13 cellular contexts compared by ENCODE assay signal in genomic region chr12:54414649-54415048, GRCh38. TPM values are rescaled to one million over a fixed set of nuclear protein-coding genes. Genes with fewer than 3 reads are reported as not detected.
DNase-seq lines count a peak whose midpoint lies in the region; ATAC-seq and TF ChIP-seq lines count a peak whose summit lies in the region.
"Not testable (repeated sequence)": the region's sequence is repeated elsewhere in the genome, so short reads cannot be mapped to it uniquely, and the experiment has no call there.
"Had no signal": no experiment of that assay in that cellular context is flagged by ENCODE, and none has a peak within 500 bp of the region (broad histone marks: within the 10 kb centered on the region; RNA-seq: fewer than 3 reads in every experiment).

No MANE protein-coding gene starts in this region.

- not testable (repeated sequence) for H3K9ac ChIP-seq in colonic mucosa (ENCODE audit: low read depth in 2 of 2, low read length in 2 of 2)

- peak; percentile 0 for DNase-seq in HCEC 1CT
- DNase-seq in activated B cell treated with CpG ODN at 0.5 μM for 24 hours; activated naive CD4-positive, alpha-beta T cell treated with anti-CD3 and anti-CD28 coated beads for 36 hours; colonic mucosa; right atrium auricular region (ENCODE audit: low spot score); natural killer cell treated with Interleukin-12 subunit alpha and Interleukin-12 subunit beta and Interleukin-15 and Interleukin-18, amount 100 ng/mL, for 72 hours (ENCODE audit: low spot score); stimulated activated effector memory CD8-positive, alpha-beta T cell treated with anti-CD3 and anti-CD28 coated beads, Interleukin-12 subunit alpha, Interleukin-12 subunit beta, amount 100 ng/mL, for 72 hours (ENCODE audit: low spot score in 2 of 2); vagina (ENCODE audit: extremely low spot score in 2 of 2): not testable (repeated sequence)

- CTCF ChIA-PET in activated B cell treated with CpG ODN at 0.5 μM for 24 hours (lab: Charles Lee), result interaction anchor here (11.4 kb wide), 1 partner anchor 14 kb away, joined by 143 read pairs; no protein-coding TSS in a partner anchor
- CTCF ChIA-PET in activated naive CD4-positive, alpha-beta T cell treated with anti-CD3 and anti-CD28 coated beads for 36 hours (lab: Charles Lee), result interaction anchor here (1.3 to 14.5 kb wide), 6 partner anchors 14 to 40 kb away, joined by 5 to 257 read pairs (median 12); no protein-coding TSS in a partner anchor

- H3K27ac Mint-ChIP-seq in activated B cell treated with CpG ODN at 0.5 μM for 24 hours, result peak overlapping the region; percentile 56
- peak overlapping the region; percentile 56 for H3K27ac Mint-ChIP-seq in activated naive CD4-positive, alpha-beta T cell treated with anti-CD3 and anti-CD28 coated beads for 36 hours
- peak overlapping the region; percentile 81 to 85 for H3K27ac Mint-ChIP-seq in natural killer cell treated with Interleukin-12 subunit alpha and Interleukin-12 subunit beta and Interleukin-15 and Interleukin-18, amount 100 ng/mL, for 72 hours
- H3K27ac Mint-ChIP-seq in stimulated activated effector memory CD8-positive, alpha-beta T cell treated with anti-CD3 and anti-CD28 coated beads, Interleukin-12 subunit alpha, Interleukin-12 subunit beta, amount 100 ng/mL, for 72 hours, result peak overlapping the region; percentile 90

- H3K4me1 Mint-ChIP-seq in activated B cell treated with CpG ODN at 0.5 μM for 24 hours, result peaks cover 78% of the 10 kb centered on the region
- peaks cover 69% of the 10 kb centered on the region for H3K4me1 Mint-ChIP-seq in activated naive CD4-positive, alpha-beta T cell treated with anti-CD3 and anti-CD28 coated beads for 36 hours (ENCODE audit: low read depth)
- peaks cover 54 to 60% of the 10 kb centered on the region in 2 donors for H3K4me1 Mint-ChIP-seq in natural killer cell treated with Interleukin-12 subunit alpha and Interleukin-12 subunit beta and Interleukin-15 and Interleukin-18, amount 100 ng/mL, for 72 hours (ENCODE audit: low read depth in 2 of 2)
- peaks cover 78% of the 10 kb centered on the region for H3K4me1 Mint-ChIP-seq in stimulated activated effector memory CD8-positive, alpha-beta T cell treated with anti-CD3 and anti-CD28 coated beads, Interleukin-12 subunit alpha, Interleukin-12 subunit beta, amount 100 ng/mL, for 72 hours

- peak overlapping the region; percentile 3 for H3K4me3 ChIP-seq in colonic mucosa
- H3K4me3 ChIP-seq in right atrium auricular region, result peak overlapping the region in 1 of 2 donors; percentile 13
- H3K4me3 ChIP-seq in vagina, result peak overlapping the region; percentile 21 to 37

- ATAC-seq in activated B cell treated with CpG ODN at 0.5 μM for 24 hours (ENCODE audit: low read depth); natural killer cell treated with Interleukin-12 subunit alpha and Interleukin-12 subunit beta and Interleukin-15 and Interleukin-18, amount 100 ng/mL, for 72 hours; stimulated activated effector memory CD8-positive, alpha-beta T cell treated with anti-CD3 and anti-CD28 coated beads, Interleukin-12 subunit alpha, Interleukin-12 subunit beta, amount 100 ng/mL, for 72 hours: not testable (repeated sequence)

- H3K27me3 ChIP-seq in colonic mucosa, right atrium auricular region, vagina: not testable (repeated sequence)

- not testable (repeated sequence) for H3K4me3 Mint-ChIP-seq in activated B cell treated with CpG ODN at 0.5 μM for 24 hours; activated naive CD4-positive, alpha-beta T cell treated with anti-CD3 and anti-CD28 coated beads for 36 hours; natural killer cell treated with Interleukin-12 subunit alpha and Interleukin-12 subunit beta and Interleukin-15 and Interleukin-18, amount 100 ng/mL, for 72 hours
- peak overlapping the region; percentile 60 for H3K4me3 Mint-ChIP-seq in stimulated activated effector memory CD8-positive, alpha-beta T cell treated with anti-CD3 and anti-CD28 coated beads, Interleukin-12 subunit alpha, Interleukin-12 subunit beta, amount 100 ng/mL, for 72 hours

- not testable (repeated sequence) for H3K36me3 ChIP-seq in colonic mucosa, vagina
- H3K36me3 ChIP-seq in right atrium auricular region, result peaks cover 20% of the 10 kb centered on the region

- not testable (repeated sequence) for H3K4me1 ChIP-seq in colonic mucosa
- H3K4me1 ChIP-seq in right atrium auricular region (peaks cover 0 to 82% of the 10 kb centered on the region in 2 donors), vagina (peaks cover 71% of the 10 kb centered on the region)

- not testable (repeated sequence) for H3K36me3 Mint-ChIP-seq in activated B cell treated with CpG ODN at 0.5 μM for 24 hours (ENCODE audit: low read depth); activated naive CD4-positive, alpha-beta T cell treated with anti-CD3 and anti-CD28 coated beads for 36 hours (ENCODE audit: low read depth); natural killer cell treated with Interleukin-12 subunit alpha and Interleukin-12 subunit beta and Interleukin-15 and Interleukin-18, amount 100 ng/mL, for 72 hours
- peaks cover 75% of the 10 kb centered on the region for H3K36me3 Mint-ChIP-seq in stimulated activated effector memory CD8-positive, alpha-beta T cell treated with anti-CD3 and anti-CD28 coated beads, Interleukin-12 subunit alpha, Interleukin-12 subunit beta, amount 100 ng/mL, for 72 hours

- not testable (repeated sequence) for H3K27me3 Mint-ChIP-seq in activated B cell treated with CpG ODN at 0.5 μM for 24 hours; activated naive CD4-positive, alpha-beta T cell treated with anti-CD3 and anti-CD28 coated beads for 36 hours (ENCODE audit: low read depth); natural killer cell treated with Interleukin-12 subunit alpha and Interleukin-12 subunit beta and Interleukin-15 and Interleukin-18, amount 100 ng/mL, for 72 hours

- intact Hi-C loops in activated B cell treated with CpG ODN at 0.5 μM for 24 hours (cut with micrococcal nuclease), result loop anchor here (10.0 kb wide), 1 partner anchor 150 kb away; no protein-coding TSS in a partner anchor
- intact Hi-C loops in activated naive CD4-positive, alpha-beta T cell treated with anti-CD3 and anti-CD28 coated beads for 36 hours (cut with micrococcal nuclease), result loop anchor here (1.0 to 10.0 kb wide), 5 partner anchors 25 to 1923 kb away; partner anchors contain the start of genes IL23A, SP1 and TESPA1
- intact Hi-C loops in colonic mucosa (cut with DNase I); vagina (cut with DNase I): not testable (repeated sequence)

- H3K9me3 Mint-ChIP-seq in activated B cell treated with CpG ODN at 0.5 μM for 24 hours; activated naive CD4-positive, alpha-beta T cell treated with anti-CD3 and anti-CD28 coated beads for 36 hours; natural killer cell treated with Interleukin-12 subunit alpha and Interleukin-12 subunit beta and Interleukin-15 and Interleukin-18, amount 100 ng/mL, for 72 hours; stimulated activated effector memory CD8-positive, alpha-beta T cell treated with anti-CD3 and anti-CD28 coated beads, Interleukin-12 subunit alpha, Interleukin-12 subunit beta, amount 100 ng/mL, for 72 hours: not testable (repeated sequence)

- POLR2A ChIA-PET in activated B cell treated with CpG ODN at 0.5 μM for 24 hours (lab: Charles Lee), result not testable (repeated sequence)

- H3K27ac ChIP-seq in colonic mucosa (peak overlapping the region; percentile 71), right atrium auricular region (peak overlapping the region; percentile 81 to 83), vagina (peak overlapping the region; percentile 96)

- not testable (repeated sequence) for H3K9me3 ChIP-seq in colonic mucosa, right atrium auricular region, vagina

- not testable (repeated sequence) for TF ChIP-seq POLR2A in vagina (IDR thresholded peaks at IDR 0.05)

- not testable (repeated sequence) for TF ChIP-seq CTCF in activated B cell treated with CpG ODN at 0.5 μM for 24 hours (IDR thresholded peaks at IDR 0.05); colonic mucosa (IDR thresholded peaks at IDR 0.05); right atrium auricular region (IDR thresholded peaks at IDR 0.05); vagina (IDR thresholded peaks at IDR 0.05)

RNA-seq across cellular contexts. Expression of gene ITGA5, which starts 4.4 kb away (rescaled TPM):
- 1.0 and 1.3 TPM in 2 replicates for total RNA-seq in activated B cell treated with CpG ODN at 0.5 μM for 24 hours
- 10 to 100 TPM; 17.9 to 18.4 TPM for total RNA-seq in activated naive CD4-positive, alpha-beta T cell treated with anti-CD3 and anti-CD28 coated beads for 36 hours
- total RNA-seq in colonic mucosa, result 100 to 1,000 TPM in 1 of 2 donors, 1 to 10 TPM in 1; 7.8 to 120 TPM
- total RNA-seq in right atrium auricular region, result 100 to 1,000 TPM in 1 of 2 donors, 10 to 100 TPM in 1; 80.5 to 144 TPM
- 10 to 100 TPM; 31.8 to 32.1 TPM for total RNA-seq in natural killer cell treated with Interleukin-12 subunit alpha and Interleukin-12 subunit beta and Interleukin-15 and Interleukin-18, amount 100 ng/mL, for 72 hours
- 95.0 TPM for total RNA-seq in vagina

RNA-seq across cellular contexts. Expression of gene ZNF385A, which starts 30.1 kb away (rescaled TPM):
- total RNA-seq in activated B cell treated with CpG ODN at 0.5 μM for 24 hours (4.6 and 5.0 TPM in 2 replicates), colonic mucosa (1 to 10 TPM; 3.8 to 7.3 TPM), right atrium auricular region (10 to 100 TPM in 1 of 2 donors, 1 to 10 TPM in 1; 6.7 to 12.7 TPM), vagina (38.8 TPM)
- 1 to 10 TPM in 1 of 2 experiments, under 1 TPM in 1; 0.93 to 1.1 TPM for total RNA-seq in activated naive CD4-positive, alpha-beta T cell treated with anti-CD3 and anti-CD28 coated beads for 36 hours
- 1 to 10 TPM; 1.1 to 1.5 TPM for total RNA-seq in natural killer cell treated with Interleukin-12 subunit alpha and Interleukin-12 subunit beta and Interleukin-15 and Interleukin-18, amount 100 ng/mL, for 72 hours

RNA-seq across cellular contexts. Expression of gene GPR84, which starts 50.4 kb away (rescaled TPM):
- total RNA-seq in activated B cell treated with CpG ODN at 0.5 μM for 24 hours (not detected in 2 replicates), colonic mucosa (under 1 TPM in 1 of 2 donors, not detected in 1; 0.21 TPM), right atrium auricular region (under 1 TPM in 1 of 2 donors, not detected in 1; 0.43 TPM), vagina (not detected)
- total RNA-seq in activated naive CD4-positive, alpha-beta T cell treated with anti-CD3 and anti-CD28 coated beads for 36 hours, result 1 to 10 TPM; 1.2 TPM
- total RNA-seq in natural killer cell treated with Interleukin-12 subunit alpha and Interleukin-12 subunit beta and Interleukin-15 and Interleukin-18, amount 100 ng/mL, for 72 hours, result 10 to 100 TPM; 23.5 to 91.5 TPM
- total RNA-seq: epithelial cell of proximal tubule, H9, neural crest cell, skeletal muscle tissue had no signal

RNA-seq across cellular contexts. Expression of gene GTSF1, which starts 58.8 kb away (rescaled TPM):
- total RNA-seq in activated B cell treated with CpG ODN at 0.5 μM for 24 hours (7.1 and 9.8 TPM in 2 replicates), colonic mucosa (under 1 TPM in 1 of 2 donors, not detected in 1; 0.99 TPM), right atrium auricular region (not detected), vagina (2.7 TPM)
- 1 to 10 TPM; 8.1 to 8.6 TPM for total RNA-seq in activated naive CD4-positive, alpha-beta T cell treated with anti-CD3 and anti-CD28 coated beads for 36 hours
- 10 to 100 TPM in 1 of 2 donors, 1 to 10 TPM in 1; 7.2 to 10.5 TPM for total RNA-seq in natural killer cell treated with Interleukin-12 subunit alpha and Interleukin-12 subunit beta and Interleukin-15 and Interleukin-18, amount 100 ng/mL, for 72 hours
- total RNA-seq: epithelial cell of proximal tubule, H9, hepatocyte, neural crest cell, skeletal muscle tissue had no signal

Comparison
In these comparisons a context has a peak if more than half of its experiments do, and no peak if none do; other contexts are left out.
1. RNA of gene GPR84, which starts 50.4 kb away (total RNA-seq): 23.5 to 91.5 TPM in natural killer cell treated with Interleukin-12 subunit alpha and Interleukin-12 subunit beta and Interleukin-15 and Interleukin-18, amount 100 ng/mL, for 72 hours; 1.2 TPM in activated naive CD4-positive, alpha-beta T cell treated with anti-CD3 and anti-CD28 coated beads for 36 hours, 0.43 TPM in right atrium auricular region, not detected in vagina (single experiment), 0.21 TPM in colonic mucosa and not detected in activated B cell treated with CpG ODN at 0.5 μM for 24 hours; every median in the first group is over 10 times any median in the second.
2. Peak in every context shown above with its lines, with median percentiles within 50 percentile points of each other: H3K27ac Mint-ChIP-seq and H3K27ac ChIP-seq.